14 cellular contexts compared by ENCODE assay signal in genomic region chr12:112022241-112023016, GRCh38. TPM values are rescaled to one million over a fixed set of nuclear protein-coding genes. Genes with fewer than 3 reads are reported as not detected.
DNase-seq lines count a peak whose midpoint lies in the region; ATAC-seq, FAIRE-seq and TF ChIP-seq lines count a peak whose summit lies in the region.
"Had no signal": no experiment of that assay in that cellular context is flagged by ENCODE, and none has a peak within 500 bp of the region (broad histone marks: within the 10 kb centered on the region; RNA-seq: fewer than 3 reads in every experiment).

No MANE protein-coding gene starts in this region.

- no peak overlapping the region for H3K4me3 Mint-ChIP-seq in MCF 10A (ENCODE audit: unreplicated experiment)
- no peak overlapping the region for H3K4me3 Mint-ChIP-seq in stimulated activated naive B cell treated with anti-CD40 and anti-IgM and Interleukin-4, amounts not matched to agents 10 μg/mL and 1 μg/mL and 100 μg/mL, for 72 hours

- H3K14ac ChIP-seq in H1 (ENCODE audit: insufficient read length) = no peak overlapping the region

- no peaks in the 10 kb centered on the region for H3K9me3 Mint-ChIP-seq in MCF 10A (ENCODE audit: unreplicated experiment)
- H3K9me3 Mint-ChIP-seq in stimulated activated naive B cell treated with anti-CD40 and anti-IgM and Interleukin-4, amounts not matched to agents 10 μg/mL and 1 μg/mL and 100 μg/mL, for 72 hours = peaks cover 0 to 2% of the 10 kb centered on the region in 2 donors

- H3K36me3 ChIP-seq in breast epithelium (peaks cover 7% of the 10 kb centered on the region), H1 (ENCODE audit: control insufficient read depth in 2 of 4, insufficient read depth in 4 of 4, low read length in 3 of 4) (peaks cover 9 to 62% (median 33%) of the 10 kb centered on the region in 4 experiments)
- H3K36me3 ChIP-seq: prostate gland had no signal

- H3K27me3 Mint-ChIP-seq in MCF 10A (ENCODE audit: insufficient read depth, unreplicated experiment) = no peaks in the 10 kb centered on the region
- H3K27me3 Mint-ChIP-seq in stimulated activated naive B cell treated with anti-CD40 and anti-IgM and Interleukin-4, amounts not matched to agents 10 μg/mL and 1 μg/mL and 100 μg/mL, for 72 hours = no peaks in the 10 kb centered on the region

- no peak overlapping the region for H2BK12ac ChIP-seq in H1 (ENCODE audit: low read depth, low read length)

- FAIRE-seq in H1 (lab: Jason Lieb, UNC) = no peak
- FAIRE-seq: kidney had no signal

- no peak overlapping the region for H3K4me2 ChIP-seq in H1 (ENCODE audit: insufficient read depth in 1 of 2, low read depth in 2 of 2, low read length in 2 of 2)

- H2BK20ac ChIP-seq in H1 (ENCODE audit: low read length) = no peak overlapping the region

- no peak for TF ChIP-seq EP300 in H1 (IDR thresholded peaks at IDR 0.05; ENCODE audit: borderline replicate concordance in 1 of 2, low read depth in 2 of 2, low read length in 2 of 2)

- peaks cover 20 to 27% of the 10 kb centered on the region in 2 experiments for H4K20me1 ChIP-seq in H1 (replicated peaks in 1 of 2; ENCODE audit: control insufficient read depth in 1 of 2, insufficient read depth in 2 of 2, low read length in 2 of 2)

- peaks cover 0 to 43% of the 10 kb centered on the region in 2 experiments for H3K79me2 ChIP-seq in H1 (ENCODE audit: control insufficient read depth in 1 of 2, insufficient read depth in 2 of 2, low read length in 2 of 2)

- POLR2A ChIA-PET in MCF 10A (lab: Yijun Ruan, JAX) (interaction anchor here (0.6 to 3.9 kb wide), 8 partner anchors 9 to 21 kb away, joined by 3 to 29 read pairs (median 4); partner anchors contain the start of genes ERP29 and TMEM116), H1 (lab: Charles Lee; ENCODE audit: partially characterized antibody) (interaction anchor here (0.6 to 5.6 kb wide), 6 partner anchors 8 to 312 kb away, joined by 3 to 88 read pairs (median 4); partner anchors contain the start of genes ERP29 and TMEM116)

- peaks cover 23% of the 10 kb centered on the region for H3K4me1 Mint-ChIP-seq in MCF 10A (ENCODE audit: insufficient read depth, unreplicated experiment)
- H3K4me1 Mint-ChIP-seq in stimulated activated naive B cell treated with anti-CD40 and anti-IgM and Interleukin-4, amounts not matched to agents 10 μg/mL and 1 μg/mL and 100 μg/mL, for 72 hours = peaks cover 38 to 69% of the 10 kb centered on the region in 2 donors

- no peak overlapping the region for H4K5ac ChIP-seq in H1 (ENCODE audit: insufficient read length, low read depth, low read length)

- no peak overlapping the region for H3K56ac ChIP-seq in H1 (replicated peaks; ENCODE audit: insufficient read length, low read depth, low read length)

- no peak overlapping the region for H2AK5ac ChIP-seq in H1 (ENCODE audit: low read depth, low read length)

- no peak for ATAC-seq in stimulated activated naive B cell treated with anti-CD40 and anti-IgM and Interleukin-4, amounts not matched to agents 10 μg/mL and 1 μg/mL and 100 μg/mL, for 72 hours (replicated peaks)

- peak overlapping the region; percentile 54 for H3K27ac Mint-ChIP-seq in MCF 10A (ENCODE audit: low read depth, unreplicated experiment)
- H3K27ac Mint-ChIP-seq in stimulated activated naive B cell treated with anti-CD40 and anti-IgM and Interleukin-4, amounts not matched to agents 10 μg/mL and 1 μg/mL and 100 μg/mL, for 72 hours = peak overlapping the region; percentile 82

- no peak overlapping the region for H3K9ac ChIP-seq in H1 (replicated peaks in 1 of 4; ENCODE audit: extremely low read depth in 1 of 4, low read depth in 3 of 4, low read length in 3 of 4)

- no peaks in the 10 kb centered on the region for H3K23me2 ChIP-seq in H1 (ENCODE audit: low read depth, low read length)

- no peak overlapping the region for H3K23ac ChIP-seq in H1 (ENCODE audit: insufficient read length)

- H3K4me3 ChIP-seq in breast epithelium (no peak overlapping the region), H1 (ENCODE audit: extremely low read depth in 1 of 4, insufficient read depth in 2 of 4, low read depth in 3 of 4, low read length in 4 of 4) (no peak overlapping the region)
- H3K4me3 ChIP-seq: prostate gland had no signal

- no peak overlapping the region for H3K27ac ChIP-seq in breast epithelium
- H3K27ac ChIP-seq in H1 (ENCODE audit: low read depth, low read length) = no peak overlapping the region

- CTCF ChIA-PET in MCF 10A (lab: Yijun Ruan, JAX) = interaction anchor here (0.6 to 2.9 kb wide), 2 partner anchors 9 to 407 kb away, joined by 3 to 11 read pairs; partner anchors contain the start of genes ERP29 and TMEM116
- CTCF ChIA-PET in H1 (lab: Charles Lee; ENCODE audit: partially characterized antibody) = interaction anchor here (0.6 to 4.3 kb wide), 6 partner anchors 8 to 268 kb away, joined by 3 to 18 read pairs (median 3); no protein-coding TSS in a partner anchor

- H3K18ac ChIP-seq in H1 (ENCODE audit: extremely low read depth, low read length) = no peak overlapping the region

- no peak for TF ChIP-seq CTCF in MCF 10A (IDR thresholded peaks at IDR 0.05; ENCODE audit: unreplicated experiment)
- TF ChIP-seq CTCF in breast epithelium (IDR thresholded peaks at IDR 0.05) = no peak
- TF ChIP-seq CTCF in H1 (IDR thresholded peaks at IDR 0.05; ENCODE audit: control extremely low read depth in 1 of 3, insufficient read depth in 1 of 3, low read depth in 1 of 3, low read length in 3 of 3) = no peak

- H2AFZ ChIP-seq in H1 (ENCODE audit: low read length) = no peak overlapping the region

- H4K8ac ChIP-seq in H1 (ENCODE audit: extremely low read depth, insufficient read depth, low read length) = no peak overlapping the region

- TSS peak; percentile 93 for BruUV-seq in MCF 10A (replicated peaks; lab: Mats Ljungman, UMichigan)

- H3K9me3 ChIP-seq in breast epithelium = no peaks in the 10 kb centered on the region
- no peaks in the 10 kb centered on the region for H3K9me3 ChIP-seq in H1 (ENCODE audit: insufficient read depth in 2 of 2, low read depth in 1 of 2, low read length in 1 of 2)
- H3K9me3 ChIP-seq: prostate gland had no signal

- H3K36me3 Mint-ChIP-seq in MCF 10A (ENCODE audit: insufficient read depth, unreplicated experiment) = peaks cover 77% of the 10 kb centered on the region
- peaks cover 29 to 56% of the 10 kb centered on the region in 2 donors for H3K36me3 Mint-ChIP-seq in stimulated activated naive B cell treated with anti-CD40 and anti-IgM and Interleukin-4, amounts not matched to agents 10 μg/mL and 1 μg/mL and 100 μg/mL, for 72 hours

- WGBS in H1 (ENCODE audit: extremely low coverage in 1 of 2, insufficient coverage in 1 of 2, insufficient read length in 1 of 2, insufficient replicate concordance in 2 of 2, low coverage in 1 of 2, low lambda C conversion rate in 2 of 2, missing lambda C conversion rate in 1 of 2), 2 experiments = 90% methylated on average over 11 of the region's 11 CpGs; no CpG with 5 or more reads in 1 of the 2 experiments

- TF ChIP-seq RAD21 in H1 (IDR thresholded peaks at IDR 0.05 in 1 of 2, conservative IDR thresholded peaks at IDR 0.05 in 1 of 2; ENCODE audit: low read depth in 2 of 2, low read length in 2 of 2) = no peak

- H3K79me1 ChIP-seq in H1 (ENCODE audit: low read depth, low read length) = peaks cover 21% of the 10 kb centered on the region

- intact Hi-C loops in MCF 10A (cut with micrococcal nuclease) = no loop called here
- intact Hi-C loops in breast epithelium (cut with DNase I; ENCODE audit: low total_unique reads) = no loop called here

- TF ChIP-seq POLR2A in breast epithelium (IDR thresholded peaks at IDR 0.05) = no peak
- no peak for TF ChIP-seq POLR2A in H1 (IDR thresholded peaks at IDR 0.05; ENCODE audit: control extremely low read depth in 1 of 2, low read depth in 2 of 2, low read length in 2 of 2)

- H4K91ac ChIP-seq in H1 (replicated peaks; ENCODE audit: insufficient read length, low read length) = no peak overlapping the region

- H3K27me3 ChIP-seq in breast epithelium (no peaks in the 10 kb centered on the region), H1 (replicated peaks in 1 of 4; ENCODE audit: control insufficient read depth in 3 of 4, extremely low read depth in 1 of 4, insufficient read depth in 3 of 4, low read length in 3 of 4) (no peaks in the 10 kb centered on the region)

- no peak overlapping the region for H2BK15ac ChIP-seq in H1 (ENCODE audit: low read length)

- H2BK5ac ChIP-seq in H1 (ENCODE audit: low read depth, low read length) = no peak overlapping the region

- no peak overlapping the region for H2BK120ac ChIP-seq in H1 (replicated peaks; ENCODE audit: low read depth, low read length)

- DNase-seq in MCF 10A (ENCODE audit: unreplicated experiment) = no peak
- no peak for DNase-seq in breast epithelium (ENCODE audit: low spot score in 2 of 2)
- no peak for DNase-seq in H1 (ENCODE audit: low read depth in 1 of 2, low spot score in 2 of 2)
- no peak for DNase-seq in stimulated activated naive B cell treated with anti-CD40 and anti-IgM and Interleukin-4, amounts not matched to agents 10 μg/mL and 1 μg/mL and 100 μg/mL, for 72 hours
- no peak for DNase-seq in NCI-H2107 (lab: John Stamatoyannopoulos, UW)
- DNase-seq in cerebellar nuclear complex (lab: John Stamatoyannopoulos, UW) = no peak
- DNase-seq in NCI-H446 (lab: John Stamatoyannopoulos, UW) = no peak
- DNase-seq: AML-193; amniotic stem cell; kidney; SHP77 treated with DMSO at 0.1 percent for 48 hours; stimulated activated CD4-positive, alpha-beta T cell treated with anti-CD3 and anti-CD28 coated beads, Interleukin-12 subunit alpha, Interleukin-12 subunit beta, amount 100 ng/mL, for 4 hours had no signal

- no peak overlapping the region for H3K4ac ChIP-seq in H1 (replicated peaks; ENCODE audit: insufficient read length, low read depth, low read length)

- H3K4me1 ChIP-seq in breast epithelium = no peaks in the 10 kb centered on the region
- H3K4me1 ChIP-seq in H1 (replicated peaks in 1 of 4; ENCODE audit: control insufficient read depth in 3 of 4, insufficient read depth in 4 of 4, low read length in 3 of 4) = peaks cover 0 to 2% (median 0%) of the 10 kb centered on the region in 4 experiments; a peak in 1 of 7 replicates

RNA-seq across cellular contexts. Expression of gene ERP29, which starts 9.2 kb away (rescaled TPM):
- total RNA-seq in MCF 10A (2022) = 124 and 126 TPM in 2 replicates
- 10 to 100 TPM; 40.3 to 52.8 (median 41.0) TPM for total RNA-seq in breast epithelium
- 313 TPM for polyA plus RNA-seq in PFSK-1 (2012; ENCODE audit: insufficient read length, low read depth)
- 168 and 171 TPM in 2 replicates for total RNA-seq in H1 (2021; fragmentation: NEBNext Ultra II Directional; extraction: Animal tissue kit (Norgen Biotek cat#: 25700))
- polyA plus RNA-seq in H1 (2011; rRNA removed) = 85.9 and 88.7 TPM in 2 replicates
- 161 TPM for polyA plus RNA-seq in H1 (2011; cell fraction: cytosol; rRNA removed)
- 72.3 TPM for polyA plus RNA-seq in H1 (2011; cell fraction: nucleus; rRNA removed)
- 228 to 266 TPM (median 241 TPM) in 4 replicates for polyA plus RNA-seq in H1 (2012, experiment 1 of 2)
- 103 TPM for polyA plus RNA-seq in H1 (2012, experiment 2 of 2)
- polyA plus RNA-seq in H1 (2013, experiment 1 of 2) = 193 TPM
- polyA plus RNA-seq in H1 (2013, experiment 2 of 2) = 244 TPM
- polyA minus RNA-seq in H1 (2011; rRNA and poly(A)+ RNA removed) = 47.7 and 48.4 TPM in 2 replicates
- 56.0 TPM for polyA minus RNA-seq in H1 (2011; cell fraction: cytosol; rRNA and poly(A)+ RNA removed)
- polyA minus RNA-seq in H1 (2011; cell fraction: nucleus; rRNA and poly(A)+ RNA removed) = 39.3 TPM

RNA-seq across cellular contexts. Expression of gene TMEM116, which starts 9.5 kb away (rescaled TPM):
- total RNA-seq in MCF 10A (2022) (13.9 and 15.2 TPM in 2 replicates), breast epithelium (10 to 100 TPM; 19.0 to 46.4 (median 29.8) TPM)
- polyA plus RNA-seq in PFSK-1 (2012; ENCODE audit: insufficient read length, low read depth) = 4.3 TPM
- total RNA-seq in H1 (2021; fragmentation: NEBNext Ultra II Directional; extraction: Animal tissue kit (Norgen Biotek cat#: 25700)) = 8.1 and 8.9 TPM in 2 replicates
- polyA plus RNA-seq in H1 (2011; rRNA removed) = 17.7 and 25.2 TPM in 2 replicates
- 19.5 TPM for polyA plus RNA-seq in H1 (2011; cell fraction: cytosol; rRNA removed)
- polyA plus RNA-seq in H1 (2011; cell fraction: nucleus; rRNA removed) = 10.3 TPM
- polyA plus RNA-seq in H1 (2012, experiment 1 of 2) = 8.4 to 9.8 TPM (median 9.2 TPM) in 4 replicates
- 1.8 TPM for polyA plus RNA-seq in H1 (2012, experiment 2 of 2)
- polyA plus RNA-seq in H1 (2013, experiment 1 of 2) = 9.6 TPM
- polyA plus RNA-seq in H1 (2013, experiment 2 of 2) = 9.9 TPM
- polyA minus RNA-seq in H1 (2011; rRNA and poly(A)+ RNA removed) = 19.2 and 24.1 TPM in 2 replicates
- 13.8 TPM for polyA minus RNA-seq in H1 (2011; cell fraction: cytosol; rRNA and poly(A)+ RNA removed)
- 20.0 TPM for polyA minus RNA-seq in H1 (2011; cell fraction: nucleus; rRNA and poly(A)+ RNA removed)
